Comparison of ENCODE assay signal across 20 cellular contexts in genomic region chr20:56697476-56697875, GRCh38.
DNase-seq lines count a peak whose midpoint lies in the region; ATAC-seq, FAIRE-seq and TF ChIP-seq lines count a peak whose summit lies in the region.
"Had no signal": no experiment of that assay in that cellular context is flagged by ENCODE, and none has a peak within 500 bp of the region (broad histone marks: within the 10 kb centered on the region; RNA-seq: fewer than 3 reads in every experiment).

No MANE protein-coding gene starts in this region.

- H3K9me1 ChIP-seq in keratinocyte (ENCODE audit: control insufficient read depth, extremely low read depth, insufficient read depth, low read length), result no peaks in the 10 kb centered on the region

- H2AFZ ChIP-seq in H1 (ENCODE audit: low read length) (no peak overlapping the region), keratinocyte (ENCODE audit: control insufficient read depth, low read length) (no peak overlapping the region)

- POLR2A ChIA-PET in H1 (lab: Charles Lee; ENCODE audit: partially characterized antibody), result no interaction called here

- no peak overlapping the region for H2AK5ac ChIP-seq in H1 (ENCODE audit: low read depth, low read length)

- H3K23me2 ChIP-seq in H1 (ENCODE audit: low read depth, low read length), result no peaks in the 10 kb centered on the region

- H3K79me1 ChIP-seq in H1 (ENCODE audit: low read depth, low read length), result no peaks in the 10 kb centered on the region

- FAIRE-seq in H1 (lab: Jason Lieb, UNC) (no peak), keratinocyte (lab: Jason Lieb, UNC) (peak; percentile 23)
- FAIRE-seq: A549, D721Med, G401.6, GM12891, GM19239 had no signal

- H3K14ac ChIP-seq in H1 (ENCODE audit: insufficient read length), result no peak overlapping the region

- H3K4ac ChIP-seq in H1 (replicated peaks; ENCODE audit: insufficient read length, low read depth, low read length), result no peak overlapping the region

- H3K9ac ChIP-seq in H1 (replicated peaks in 1 of 4; ENCODE audit: extremely low read depth in 1 of 4, low read depth in 3 of 4, low read length in 3 of 4), result no peak overlapping the region
- no peak overlapping the region for H3K9ac ChIP-seq in keratinocyte (ENCODE audit: control insufficient read depth, extremely low read depth, insufficient read depth, low read length)
- H3K9ac ChIP-seq: BLaER1 treated with 17β-estradiol and CSF1 and Interleukin-3, amounts not matched to agents 10 nM and 100 nM had no signal

- no peak overlapping the region for H4K5ac ChIP-seq in H1 (ENCODE audit: insufficient read length, low read depth, low read length)

- no peaks in the 10 kb centered on the region for H4K20me1 ChIP-seq in H1 (replicated peaks in 1 of 2; ENCODE audit: control insufficient read depth in 1 of 2, insufficient read depth in 2 of 2, low read length in 2 of 2)
- H4K20me1 ChIP-seq in keratinocyte (ENCODE audit: control insufficient read depth, extremely low read depth, insufficient read depth, low read length), result no peaks in the 10 kb centered on the region
- H4K20me1 ChIP-seq: BLaER1 treated with 17β-estradiol and CSF1 and Interleukin-3, amounts not matched to agents 10 nM and 100 nM had no signal

- H3K4me1 ChIP-seq in H1 (replicated peaks in 1 of 4; ENCODE audit: control insufficient read depth in 3 of 4, insufficient read depth in 4 of 4, low read length in 3 of 4) (no peaks in the 10 kb centered on the region), keratinocyte (ENCODE audit: control insufficient read depth, extremely low read depth, insufficient read depth, low read length) (peaks cover 1% of the 10 kb centered on the region)
- H3K4me1 ChIP-seq: A549, Caco-2 had no signal

- no peak overlapping the region for H2BK5ac ChIP-seq in H1 (ENCODE audit: low read depth, low read length)

- H4K8ac ChIP-seq in H1 (ENCODE audit: extremely low read depth, insufficient read depth, low read length), result no peak overlapping the region

- no peak overlapping the region for H2BK120ac ChIP-seq in H1 (replicated peaks; ENCODE audit: low read depth, low read length)

- no peaks in the 10 kb centered on the region; a peak in 2 of 7 replicates for H3K27me3 ChIP-seq in H1 (replicated peaks in 1 of 4; ENCODE audit: control insufficient read depth in 3 of 4, extremely low read depth in 1 of 4, insufficient read depth in 3 of 4, low read length in 3 of 4)
- H3K27me3 ChIP-seq in keratinocyte (ENCODE audit: control insufficient read depth, extremely low read depth, insufficient read depth, low read length), result no peaks in the 10 kb centered on the region
- H3K27me3 ChIP-seq: BLaER1 treated with 17β-estradiol and CSF1 and Interleukin-3, amounts not matched to agents 10 nM and 100 nM had no signal

- dilution Hi-C loops in keratinocyte (cut with MboI; ENCODE audit: extremely low pct_ligation_motif_present, low sequenced_read_pairs), result no loop called here

- ATAC-seq in GM19328 (IDR thresholded peaks at IDR 0.05; ENCODE audit: unreplicated experiment), result no peak
- ATAC-seq: A549; CD8-positive, alpha-beta T cell had no signal

- H3K56ac ChIP-seq in H1 (replicated peaks; ENCODE audit: insufficient read length, low read depth, low read length), result no peak overlapping the region

- H3K9me3 ChIP-seq in H1 (ENCODE audit: insufficient read depth in 2 of 2, low read depth in 1 of 2, low read length in 1 of 2) (no peaks in the 10 kb centered on the region), keratinocyte (ENCODE audit: control insufficient read depth, low read depth, low read length) (no peaks in the 10 kb centered on the region)
- H3K9me3 ChIP-seq: A549; BLaER1 treated with 17β-estradiol and CSF1 and Interleukin-3, amounts not matched to agents 10 nM and 100 nM; Caco-2 had no signal

- H3K79me2 ChIP-seq in H1 (ENCODE audit: control insufficient read depth in 1 of 2, insufficient read depth in 2 of 2, low read length in 2 of 2) (no peaks in the 10 kb centered on the region), keratinocyte (ENCODE audit: control insufficient read depth, insufficient read depth, low read length) (no peaks in the 10 kb centered on the region)

- no peak overlapping the region for H3K18ac ChIP-seq in H1 (ENCODE audit: extremely low read depth, low read length)

- no peak overlapping the region for H2BK15ac ChIP-seq in H1 (ENCODE audit: low read length)

- no peak for TF ChIP-seq CTCF in H1 (IDR thresholded peaks at IDR 0.05; ENCODE audit: control extremely low read depth in 1 of 3, insufficient read depth in 1 of 3, low read depth in 1 of 3, low read length in 3 of 3)
- no peak for TF ChIP-seq CTCF in keratinocyte (optimal IDR thresholded peaks at IDR 0.05 in 1 of 3, IDR thresholded peaks at IDR 0.05 in 1 of 3, conservative IDR thresholded peaks at IDR 0.05 in 1 of 3; ENCODE audit: extremely low read depth in 1 of 3, insufficient read depth in 2 of 3, low read length in 3 of 3)

- WGBS in H1 (ENCODE audit: extremely low coverage in 1 of 2, insufficient coverage in 1 of 2, insufficient read length in 1 of 2, insufficient replicate concordance in 2 of 2, low coverage in 1 of 2, low lambda C conversion rate in 2 of 2, missing lambda C conversion rate in 1 of 2), 2 experiments, result 85% methylated on average over 11 of the region's 11 CpGs; no CpG with 5 or more reads in 1 of the 2 experiments

- no peak overlapping the region for H3K4me3 ChIP-seq in H1 (ENCODE audit: extremely low read depth in 1 of 4, insufficient read depth in 2 of 4, low read depth in 3 of 4, low read length in 4 of 4)
- no peak overlapping the region for H3K4me3 ChIP-seq in keratinocyte (ENCODE audit: control insufficient read depth in 2 of 3, extremely low read depth in 1 of 3, insufficient read depth in 2 of 3, low read depth in 1 of 3, low read length in 3 of 3)
- H3K4me3 ChIP-seq: A549; BLaER1 treated with 17β-estradiol and CSF1 and Interleukin-3, amounts not matched to agents 10 nM and 100 nM had no signal

- CTCF ChIA-PET in H1 (lab: Charles Lee; ENCODE audit: partially characterized antibody), result interaction anchor here (0.9 to 1.5 kb wide), 2 partner anchors 9 to 18 kb away, joined by 3 to 6 read pairs; no protein-coding TSS in a partner anchor

- no peak for TF ChIP-seq RAD21 in H1 (IDR thresholded peaks at IDR 0.05 in 1 of 2, conservative IDR thresholded peaks at IDR 0.05 in 1 of 2; ENCODE audit: low read depth in 2 of 2, low read length in 2 of 2)

- no peak overlapping the region for H2BK20ac ChIP-seq in H1 (ENCODE audit: low read length)

- DNase-seq in H1 (ENCODE audit: low read depth in 1 of 2, low spot score in 2 of 2) (no peak), keratinocyte (ENCODE audit: low read depth, low spot score) (no peak), retina (peak; percentile 32)
- DNase-seq in effector CD4-positive, alpha-beta T cell, result no peak
- DNase-seq: AML-193; Caco-2; Calu3; CD4-positive, alpha-beta T cell; CD8-positive, alpha-beta T cell; DMS79 treated with DMSO at 0.1 percent for 48 hours; GF-D8 had no signal

- no peak for TF ChIP-seq POLR2A in H1 (IDR thresholded peaks at IDR 0.05; ENCODE audit: control extremely low read depth in 1 of 2, low read depth in 2 of 2, low read length in 2 of 2)

- H3K27ac ChIP-seq in H1 (ENCODE audit: low read depth, low read length) (no peak overlapping the region), keratinocyte (ENCODE audit: control insufficient read depth, insufficient read depth, low read length) (no peak overlapping the region)
- H3K27ac ChIP-seq: 22Rv1; A549; BLaER1 treated with 17β-estradiol and CSF1 and Interleukin-3, amounts not matched to agents 10 nM and 100 nM; C4-2B had no signal

- no peak for TF ChIP-seq EP300 in H1 (IDR thresholded peaks at IDR 0.05; ENCODE audit: borderline replicate concordance in 1 of 2, low read depth in 2 of 2, low read length in 2 of 2)

- H3K36me3 ChIP-seq in H1 (ENCODE audit: control insufficient read depth in 2 of 4, insufficient read depth in 4 of 4, low read length in 3 of 4), result no peaks in the 10 kb centered on the region
- no peaks in the 10 kb centered on the region for H3K36me3 ChIP-seq in keratinocyte (ENCODE audit: control insufficient read depth in 2 of 2, extremely low read depth in 1 of 2, insufficient read depth in 2 of 2, low read length in 2 of 2)
- H3K36me3 ChIP-seq: BLaER1 treated with 17β-estradiol and CSF1 and Interleukin-3, amounts not matched to agents 10 nM and 100 nM had no signal

- H3K23ac ChIP-seq in H1 (ENCODE audit: insufficient read length), result no peak overlapping the region

- no peak overlapping the region for H4K91ac ChIP-seq in H1 (replicated peaks; ENCODE audit: insufficient read length, low read length)

- H3K4me2 ChIP-seq in H1 (ENCODE audit: insufficient read depth in 1 of 2, low read depth in 2 of 2, low read length in 2 of 2) (no peak overlapping the region), keratinocyte (ENCODE audit: control insufficient read depth, extremely low read depth, insufficient read depth, low read depth, low read length) (peak overlapping the region; percentile 6)
- H3K4me2 ChIP-seq: A549; BLaER1 treated with 17β-estradiol and CSF1 and Interleukin-3, amounts not matched to agents 10 nM and 100 nM had no signal

- peak overlapping the region; percentile 60; the same call in 1 of the 2 replicates for H2BK12ac ChIP-seq in H1 (ENCODE audit: low read depth, low read length)

TF ChIP-seq in H1, 55 proteins besides CTCF, POLR2A, EP300 and RAD21:
- TF ChIP-seq SAP30 (IDR thresholded peaks at IDR 0.05; ENCODE audit: insufficient read depth, insufficient replicate concordance, low read length), result no peak
